ENCODE assay signal across 16 cellular contexts in genomic region chr4:142121448-142121847, GRCh38.
DNase-seq lines count a peak whose midpoint lies in the region; ATAC-seq lines count a peak whose summit lies in the region.
"Had no signal": no experiment of that assay in that cellular context is flagged by ENCODE, and none has a peak within 500 bp of the region (broad histone marks: within the 10 kb centered on the region; RNA-seq: fewer than 3 reads in every experiment).

No MANE protein-coding gene starts in this region.

- peaks cover 20% of the 10 kb centered on the region for H3K4me1 Mint-ChIP-seq in activated CD4-positive, alpha-beta memory T cell treated with anti-CD3 and anti-CD28 coated beads for 36 hours (ENCODE audit: low read depth)
- H3K4me1 Mint-ChIP-seq in activated CD4-positive, alpha-beta memory T cell treated with anti-CD3 and anti-CD28 coated beads, Interleukin-2, amount 10 ng/mL, durations not matched to agents 7 days and 5 days = peaks cover 23% of the 10 kb centered on the region
- peaks cover 10 to 25% (median 15%) of the 10 kb centered on the region in 4 donors for H3K4me1 Mint-ChIP-seq in CD4-positive, alpha-beta memory T cell
- peaks cover 7 to 20% (median 19%) of the 10 kb centered on the region in 3 donors for H3K4me1 Mint-ChIP-seq in T-cell
- H3K4me1 Mint-ChIP-seq in stimulated activated effector memory CD8-positive, alpha-beta T cell treated with anti-CD3 and anti-CD28 coated beads, Interleukin-12 subunit alpha, Interleukin-12 subunit beta, amount 100 ng/mL, for 72 hours = peaks cover 15% of the 10 kb centered on the region
- H3K4me1 Mint-ChIP-seq: B cell had no signal

- no peak for ATAC-seq in T-cell (replicated peaks in 1 of 4)
- no peak for ATAC-seq in stimulated activated effector memory CD8-positive, alpha-beta T cell treated with anti-CD3 and anti-CD28 coated beads, Interleukin-12 subunit alpha, Interleukin-12 subunit beta, amount 100 ng/mL, for 72 hours
- ATAC-seq: CD8-positive, alpha-beta T cell had no signal

- H3K27ac Mint-ChIP-seq in activated CD4-positive, alpha-beta memory T cell treated with anti-CD3 and anti-CD28 coated beads for 36 hours = peak overlapping the region; percentile 9
- H3K27ac Mint-ChIP-seq in activated CD4-positive, alpha-beta memory T cell treated with anti-CD3 and anti-CD28 coated beads, Interleukin-2, amount 10 ng/mL, durations not matched to agents 7 days and 5 days = no peak overlapping the region
- H3K27ac Mint-ChIP-seq in CD4-positive, alpha-beta memory T cell = peak overlapping the region in 4 of 7 donors; percentile 19 to 50 (median 30)
- peak overlapping the region; percentile 19 to 39 for H3K27ac Mint-ChIP-seq in T-cell
- peak overlapping the region; percentile 29 for H3K27ac Mint-ChIP-seq in stimulated activated effector memory CD8-positive, alpha-beta T cell treated with anti-CD3 and anti-CD28 coated beads, Interleukin-12 subunit alpha, Interleukin-12 subunit beta, amount 100 ng/mL, for 72 hours
- H3K27ac Mint-ChIP-seq: B cell; CD8-positive, alpha-beta T cell; HFFc6 had no signal

- CTCF ChIA-PET in activated CD4-positive, alpha-beta memory T cell treated with anti-CD3 and anti-CD28 coated beads for 36 hours (lab: Charles Lee) = interaction anchor here (0.8 to 1.7 kb wide), 2 partner anchors 296 to 728 kb away, joined by 3 to 4 read pairs; no protein-coding TSS in a partner anchor
- CTCF ChIA-PET in activated CD4-positive, alpha-beta memory T cell treated with anti-CD3 and anti-CD28 coated beads, Interleukin-2, amount 10 ng/mL, durations not matched to agents 7 days and 5 days (lab: Charles Lee) = interaction anchor here (1.0 kb wide), 1 partner anchor 815 kb away, joined by 3 read pairs; no protein-coding TSS in a partner anchor
- CTCF ChIA-PET in CD4-positive, alpha-beta memory T cell (lab: Charles Lee; ENCODE audit: partially characterized antibody) = interaction anchor here (1.0 to 1.4 kb wide), 2 partner anchors 598 to 726 kb away, joined by 3 read pairs; no protein-coding TSS in a partner anchor
- CTCF ChIA-PET in T-cell (lab: Charles Lee) = interaction anchor here in 1 of 2 donors (0.7 kb wide), 1 partner anchor 71 kb away, joined by 3 read pairs; no protein-coding TSS in a partner anchor

- intact Hi-C loops in activated CD4-positive, alpha-beta memory T cell treated with anti-CD3 and anti-CD28 coated beads for 36 hours (cut with micrococcal nuclease) = loop anchor here (10.0 kb wide), 1 partner anchor 817 kb away; no protein-coding TSS in a partner anchor
- intact Hi-C loops in CD4-positive, alpha-beta memory T cell (cut with micrococcal nuclease) = no loop called here

- no peak overlapping the region for H3K27ac ChIP-seq in CD4-positive, alpha-beta memory T cell (ENCODE audit: low read depth, low read length)

- no peaks in the 10 kb centered on the region for H3K9me3 ChIP-seq in CD4-positive, alpha-beta memory T cell (ENCODE audit: control insufficient read depth in 1 of 2, low read length in 2 of 2)

- H3K36me3 Mint-ChIP-seq in activated CD4-positive, alpha-beta memory T cell treated with anti-CD3 and anti-CD28 coated beads for 36 hours = peaks cover 59% of the 10 kb centered on the region
- peaks cover 62% of the 10 kb centered on the region for H3K36me3 Mint-ChIP-seq in activated CD4-positive, alpha-beta memory T cell treated with anti-CD3 and anti-CD28 coated beads, Interleukin-2, amount 10 ng/mL, durations not matched to agents 7 days and 5 days (ENCODE audit: low read depth)
- H3K36me3 Mint-ChIP-seq in CD4-positive, alpha-beta memory T cell = peaks cover 73 to 81% of the 10 kb centered on the region in 2 donors
- H3K36me3 Mint-ChIP-seq in T-cell = peaks cover 69% of the 10 kb centered on the region
- peaks cover 72% of the 10 kb centered on the region for H3K36me3 Mint-ChIP-seq in stimulated activated effector memory CD8-positive, alpha-beta T cell treated with anti-CD3 and anti-CD28 coated beads, Interleukin-12 subunit alpha, Interleukin-12 subunit beta, amount 100 ng/mL, for 72 hours

- H3K4me3 Mint-ChIP-seq in activated CD4-positive, alpha-beta memory T cell treated with anti-CD3 and anti-CD28 coated beads for 36 hours = no peak overlapping the region
- H3K4me3 Mint-ChIP-seq in activated CD4-positive, alpha-beta memory T cell treated with anti-CD3 and anti-CD28 coated beads, Interleukin-2, amount 10 ng/mL, durations not matched to agents 7 days and 5 days = no peak overlapping the region
- no peak overlapping the region for H3K4me3 Mint-ChIP-seq in CD4-positive, alpha-beta memory T cell
- no peak overlapping the region for H3K4me3 Mint-ChIP-seq in T-cell
- no peak overlapping the region for H3K4me3 Mint-ChIP-seq in stimulated activated effector memory CD8-positive, alpha-beta T cell treated with anti-CD3 and anti-CD28 coated beads, Interleukin-12 subunit alpha, Interleukin-12 subunit beta, amount 100 ng/mL, for 72 hours
- H3K4me3 Mint-ChIP-seq: B cell; CD8-positive, alpha-beta T cell; HFFc6 had no signal

- H3K4me3 ChIP-seq in CD4-positive, alpha-beta memory T cell (ENCODE audit: low read length in 2 of 2) = no peak overlapping the region

- H3K36me3 ChIP-seq in CD4-positive, alpha-beta memory T cell (ENCODE audit: insufficient read depth, low read length) = peaks cover 32% of the 10 kb centered on the region

- H3K4me1 ChIP-seq in CD4-positive, alpha-beta memory T cell (ENCODE audit: insufficient read depth, low read length) = no peaks in the 10 kb centered on the region

- no peaks in the 10 kb centered on the region for H3K27me3 ChIP-seq in CD4-positive, alpha-beta memory T cell (ENCODE audit: insufficient read depth, low read length)

- no peak for DNase-seq in activated CD4-positive, alpha-beta memory T cell treated with anti-CD3 and anti-CD28 coated beads for 36 hours
- DNase-seq in activated CD4-positive, alpha-beta memory T cell treated with anti-CD3 and anti-CD28 coated beads, Interleukin-2, amount 10 ng/mL, durations not matched to agents 7 days and 5 days = no peak
- no peak for DNase-seq in CD4-positive, alpha-beta memory T cell
- no peak for DNase-seq in T-cell
- no peak for DNase-seq in stimulated activated effector memory CD8-positive, alpha-beta T cell treated with anti-CD3 and anti-CD28 coated beads, Interleukin-12 subunit alpha, Interleukin-12 subunit beta, amount 100 ng/mL, for 72 hours (ENCODE audit: low spot score in 2 of 2)
- no peak for DNase-seq in DMS79 (lab: John Stamatoyannopoulos, UW)
- no peak for DNase-seq in HPDE6-E6E7 (ENCODE audit: extremely low spot score)
- DNase-seq: C1 segment of cervical spinal cord; CD8-positive, alpha-beta T cell; COR-L47; DMS153; DND-41; GDM1; HCEC 1CT; HFFc6 had no signal

- no peaks in the 10 kb centered on the region for H3K27me3 Mint-ChIP-seq in activated CD4-positive, alpha-beta memory T cell treated with anti-CD3 and anti-CD28 coated beads for 36 hours
- no peaks in the 10 kb centered on the region for H3K27me3 Mint-ChIP-seq in activated CD4-positive, alpha-beta memory T cell treated with anti-CD3 and anti-CD28 coated beads, Interleukin-2, amount 10 ng/mL, durations not matched to agents 7 days and 5 days
- no peaks in the 10 kb centered on the region for H3K27me3 Mint-ChIP-seq in CD4-positive, alpha-beta memory T cell
- no peaks in the 10 kb centered on the region for H3K27me3 Mint-ChIP-seq in T-cell
- H3K27me3 Mint-ChIP-seq: B cell had no signal

- POLR2A ChIA-PET in activated CD4-positive, alpha-beta memory T cell treated with anti-CD3 and anti-CD28 coated beads for 36 hours (lab: Charles Lee) = no interaction called here
- POLR2A ChIA-PET in activated CD4-positive, alpha-beta memory T cell treated with anti-CD3 and anti-CD28 coated beads, Interleukin-2, amount 10 ng/mL, durations not matched to agents 7 days and 5 days (lab: Charles Lee) = no interaction called here
- POLR2A ChIA-PET in CD4-positive, alpha-beta memory T cell (lab: Charles Lee; ENCODE audit: partially characterized antibody) = no interaction called here
- POLR2A ChIA-PET in T-cell (lab: Charles Lee) = no interaction called here

- H3K9me3 Mint-ChIP-seq in activated CD4-positive, alpha-beta memory T cell treated with anti-CD3 and anti-CD28 coated beads for 36 hours = peaks cover 2% of the 10 kb centered on the region
- peaks cover 7% of the 10 kb centered on the region for H3K9me3 Mint-ChIP-seq in activated CD4-positive, alpha-beta memory T cell treated with anti-CD3 and anti-CD28 coated beads, Interleukin-2, amount 10 ng/mL, durations not matched to agents 7 days and 5 days
- H3K9me3 Mint-ChIP-seq in CD4-positive, alpha-beta memory T cell = peaks cover 0 to 6% (median 0%) of the 10 kb centered on the region in 8 donors
- no peaks in the 10 kb centered on the region for H3K9me3 Mint-ChIP-seq in T-cell
- no peaks in the 10 kb centered on the region for H3K9me3 Mint-ChIP-seq in stimulated activated effector memory CD8-positive, alpha-beta T cell treated with anti-CD3 and anti-CD28 coated beads, Interleukin-12 subunit alpha, Interleukin-12 subunit beta, amount 100 ng/mL, for 72 hours
- H3K9me3 Mint-ChIP-seq: CD8-positive, alpha-beta T cell had no signal
